Comparison of ENCODE assay signal across 18 cellular contexts in the genomic region with DNA sequence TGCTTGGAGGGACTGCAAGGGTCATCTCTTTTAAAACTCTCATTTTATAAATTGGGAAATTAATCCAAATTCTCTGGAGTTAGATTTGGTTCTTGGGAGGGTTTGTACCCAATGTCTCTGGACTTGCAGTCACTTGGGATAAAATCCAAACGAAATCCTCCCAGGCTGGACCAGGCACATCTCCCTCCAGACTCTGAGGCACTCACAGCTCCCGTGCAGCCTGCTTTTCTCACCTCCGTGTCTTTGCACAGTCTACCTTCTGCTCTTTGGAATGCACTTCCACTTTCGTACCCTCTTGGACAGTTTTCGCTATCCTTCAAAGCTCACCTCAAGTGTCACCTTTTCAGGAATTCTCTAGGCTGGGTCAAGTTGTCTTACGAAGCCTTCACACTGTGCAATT.
"Had no signal": no experiment of that assay in that cellular context is flagged by ENCODE, and none has a peak within 500 bp of the region (broad histone marks: within the 10 kb centered on the region; RNA-seq: fewer than 3 reads in every experiment).

No MANE protein-coding gene starts in this region.

- H3K27ac ChIP-seq: cardiac muscle cell, foreskin keratinocyte, neutrophil, parathyroid adenoma, right lobe of liver, testis, upper lobe of right lung had no signal

- H3K9me3 Mint-ChIP-seq: immature natural killer cell; naive thymus-derived CD4-positive, alpha-beta T cell; stimulated activated effector memory CD8-positive, alpha-beta T cell treated with anti-CD3 and anti-CD28 coated beads, Interleukin-12 subunit alpha, Interleukin-12 subunit beta, amount 100 ng/mL, for 72 hours had no signal

- H3K4me3 Mint-ChIP-seq: activated naive CD8-positive, alpha-beta T cell; effector memory CD8-positive, alpha-beta T cell; immature natural killer cell; naive thymus-derived CD4-positive, alpha-beta T cell; stimulated activated effector memory CD8-positive, alpha-beta T cell treated with anti-CD3 and anti-CD28 coated beads, Interleukin-12 subunit alpha, Interleukin-12 subunit beta, amount 100 ng/mL, for 72 hours had no signal

- H3K27ac Mint-ChIP-seq: activated naive CD8-positive, alpha-beta T cell; effector memory CD8-positive, alpha-beta T cell; immature natural killer cell; naive thymus-derived CD4-positive, alpha-beta T cell; stimulated activated effector memory CD8-positive, alpha-beta T cell treated with anti-CD3 and anti-CD28 coated beads, Interleukin-12 subunit alpha, Interleukin-12 subunit beta, amount 100 ng/mL, for 72 hours had no signal

- H3K27me3 Mint-ChIP-seq: activated naive CD8-positive, alpha-beta T cell; effector memory CD8-positive, alpha-beta T cell had no signal

- H3K4me3 ChIP-seq: cardiac muscle cell, right lobe of liver, testis, upper lobe of right lung had no signal

- H3K4me1 Mint-ChIP-seq: immature natural killer cell; naive thymus-derived CD4-positive, alpha-beta T cell; stimulated activated effector memory CD8-positive, alpha-beta T cell treated with anti-CD3 and anti-CD28 coated beads, Interleukin-12 subunit alpha, Interleukin-12 subunit beta, amount 100 ng/mL, for 72 hours had no signal

- H3K36me3 Mint-ChIP-seq: activated naive CD8-positive, alpha-beta T cell; immature natural killer cell; naive thymus-derived CD4-positive, alpha-beta T cell; stimulated activated effector memory CD8-positive, alpha-beta T cell treated with anti-CD3 and anti-CD28 coated beads, Interleukin-12 subunit alpha, Interleukin-12 subunit beta, amount 100 ng/mL, for 72 hours had no signal

- H3K27me3 ChIP-seq: cardiac muscle cell, foreskin keratinocyte, neutrophil, right lobe of liver, testis, upper lobe of right lung had no signal

- DNase-seq: activated CD4-positive, alpha-beta T cell treated with anti-CD3 and anti-CD28 coated beads, Interleukin-2, amount 50 U/mL, for 4 hours; effector memory CD8-positive, alpha-beta T cell; foreskin keratinocyte; immature natural killer cell; kidney glomerular epithelial cell; left ventricle myocardium superior; naive thymus-derived CD4-positive, alpha-beta T cell; right lobe of liver; small intestine; stimulated activated CD4-positive, alpha-beta T cell treated with anti-CD3 and anti-CD28 coated beads, Interleukin-4, amount 100 ng/mL, for 1 hour; testis; upper lobe of right lung; WERI-Rb-1 had no signal

- H3K36me3 ChIP-seq: cardiac muscle cell, neutrophil, right lobe of liver, upper lobe of right lung, WERI-Rb-1 had no signal

- H3K9ac ChIP-seq: parathyroid adenoma had no signal

- H3K4me1 ChIP-seq: foreskin keratinocyte, parathyroid adenoma, testis, upper lobe of right lung had no signal

- H3K9me3 ChIP-seq: neutrophil, right lobe of liver, testis, upper lobe of right lung had no signal
